ENCODE assay signal across 8 cellular contexts in genomic region chr11:45806937-45807791, GRCh38. TPM values are rescaled to one million over a fixed set of nuclear protein-coding genes. Genes with fewer than 3 reads are reported as not detected.
A peak's percentile ranks its signal among the peaks of the same experiment; 100 is the strongest.
DNase-seq lines count a peak whose midpoint lies in the region; ATAC-seq, FAIRE-seq and TF ChIP-seq lines count a peak whose summit lies in the region.
"Had no signal": no experiment of that assay in that cellular context is flagged by ENCODE, and none has a peak within 500 bp of the region (broad histone marks: within the 10 kb centered on the region; RNA-seq: fewer than 3 reads in every experiment).

No MANE protein-coding gene starts in this region.

- no peak overlapping the region for H3K27ac ChIP-seq in OCI-LY1 (ENCODE audit: low read depth, low read length, poor library complexity, severe bottlenecking)
- H3K27ac ChIP-seq in duodenal mucosa (ENCODE audit: low read depth, low read length) = no peak overlapping the region

- no peak overlapping the region for H3K27ac Mint-ChIP-seq in progenitor cell of endocrine pancreas

- peak overlapping the region; percentile 90 for H3K4me3 Mint-ChIP-seq in progenitor cell of endocrine pancreas (ENCODE audit: low read depth)

- H3K4me3 ChIP-seq in OCI-LY1 (ENCODE audit: low read depth, low read length, poor library complexity, severe bottlenecking) = peak overlapping the region; percentile 80
- H3K4me3 ChIP-seq in duodenal mucosa (ENCODE audit: low read depth in 1 of 2, low read length in 2 of 2) = peak overlapping the region; percentile 93 to 97
- no peak overlapping the region for H3K4me3 ChIP-seq in BE2C (ENCODE audit: low read depth, low read length)

- H3K4me1 ChIP-seq in OCI-LY1 (ENCODE audit: insufficient read depth, low read length, severe bottlenecking) (peaks cover 25% of the 10 kb centered on the region), duodenal mucosa (ENCODE audit: control insufficient read depth in 1 of 2, insufficient read depth in 2 of 2, low read length in 2 of 2) (peaks cover 33 to 34% of the 10 kb centered on the region in 2 donors), BE2C (no peaks in the 10 kb centered on the region)

- H3K4me2 ChIP-seq in OCI-LY1 (ENCODE audit: low read length) = peak overlapping the region; percentile 99

- no peak for ATAC-seq in GM18498 (IDR thresholded peaks at IDR 0.05; ENCODE audit: unreplicated experiment)
- no peak for ATAC-seq in HG02973 (IDR thresholded peaks at IDR 0.05; ENCODE audit: unreplicated experiment)

- TF ChIP-seq POLR2A in GM12891 (IDR thresholded peaks at IDR 0.05; ENCODE audit: low read depth, low read length) = no peak

- no peak overlapping the region for H2AFZ ChIP-seq in OCI-LY1 (ENCODE audit: low read length)

- no peaks in the 10 kb centered on the region for H3K9me2 ChIP-seq in OCI-LY1 (ENCODE audit: low read depth, low read length)

- H4K20me1 ChIP-seq in OCI-LY1 (ENCODE audit: insufficient read depth, low read length) = no peaks in the 10 kb centered on the region

- H3K27me3 ChIP-seq in OCI-LY1 (ENCODE audit: insufficient read depth, low read length) (no peaks in the 10 kb centered on the region), duodenal mucosa (ENCODE audit: control insufficient read depth in 1 of 2, insufficient read depth in 2 of 2, low read length in 2 of 2) (no peaks in the 10 kb centered on the region), BE2C (no peaks in the 10 kb centered on the region)

- H3K9me3 ChIP-seq in OCI-LY1 (ENCODE audit: low read length) = no peaks in the 10 kb centered on the region
- no peaks in the 10 kb centered on the region for H3K9me3 ChIP-seq in duodenal mucosa (ENCODE audit: control insufficient read depth in 1 of 2, low read length in 2 of 2)
- no peaks in the 10 kb centered on the region for H3K9me3 ChIP-seq in BE2C

- DNase-seq in GM12891 (ENCODE audit: insufficient read length, low spot score) (no peak), progenitor cell of endocrine pancreas (ENCODE audit: low spot score, unreplicated experiment) (no peak), BE2C (no peak)
- DNase-seq: NCI-H748 treated with DMSO at 0.1 percent for 48 hours had no signal

- TF ChIP-seq CTCF in OCI-LY1 (IDR thresholded peaks at IDR 0.05; ENCODE audit: low read length) (no peak), progenitor cell of endocrine pancreas (IDR thresholded peaks at IDR 0.05; ENCODE audit: unreplicated experiment) (no peak), BE2C (IDR thresholded peaks at IDR 0.05; ENCODE audit: low read depth, low read length) (no peak)

- peak overlapping the region; percentile 28; the same call in 1 of the 2 replicates for H3K9ac ChIP-seq in OCI-LY1 (ENCODE audit: low read length)
- H3K9ac ChIP-seq in duodenal mucosa (ENCODE audit: low read depth in 1 of 2, low read length in 2 of 2) = peak overlapping the region; percentile 21 to 87

- H3K79me2 ChIP-seq in OCI-LY1 (ENCODE audit: insufficient read depth, low read length) = no peaks in the 10 kb centered on the region

- no peaks in the 10 kb centered on the region for H3F3A ChIP-seq in OCI-LY1 (ENCODE audit: insufficient read depth, low read length)

- H3K9me3 Mint-ChIP-seq in progenitor cell of endocrine pancreas (ENCODE audit: low read depth) = no peaks in the 10 kb centered on the region

- H3K27me3 Mint-ChIP-seq in progenitor cell of endocrine pancreas = peaks cover 14% of the 10 kb centered on the region

- H3K36me3 ChIP-seq in OCI-LY1 (ENCODE audit: insufficient read depth, low read length) (peaks cover 8% of the 10 kb centered on the region), duodenal mucosa (ENCODE audit: control insufficient read depth in 1 of 2, insufficient read depth in 2 of 2, low read length in 2 of 2) (peaks cover 21 to 57% of the 10 kb centered on the region in 2 donors), BE2C (no peaks in the 10 kb centered on the region)

- no peak for FAIRE-seq in GM12891 (lab: Jason Lieb, UNC)

- peaks cover 13% of the 10 kb centered on the region for H3K4me1 Mint-ChIP-seq in progenitor cell of endocrine pancreas (ENCODE audit: low read depth)

- H3K36me3 Mint-ChIP-seq in progenitor cell of endocrine pancreas (ENCODE audit: insufficient read depth) = peaks cover 5% of the 10 kb centered on the region

TF ChIP-seq in GM12891, 5 proteins besides CTCF, POLR2A, EP300 and RAD21:
- no peak for TF ChIP-seq TAF1 (IDR thresholded peaks at IDR 0.05; ENCODE audit: low read depth, low read length)
- TF ChIP-seq SPI1 (IDR thresholded peaks at IDR 0.05; ENCODE audit: low read depth, low read length) = peak; percentile 88

RNA-seq across cellular contexts. Expression of gene SLC35C1, which starts 2.2 kb away (rescaled TPM):
- polyA plus RNA-seq in GM12891 (2012; ENCODE audit: low read depth, missing spikeins) = 4.0 TPM
- total RNA-seq in progenitor cell of endocrine pancreas = 12.8 and 14.0 TPM in 2 replicates
- 12.7 TPM for polyA plus RNA-seq in BE2C (2012; ENCODE audit: insufficient read depth, insufficient read length, low read depth)

RNA-seq across cellular contexts. Expression of gene CRY2, which starts 40.1 kb away (rescaled TPM):
- polyA plus RNA-seq in GM12891 (2012; ENCODE audit: low read depth, missing spikeins) = 5.2 TPM
- 34.1 and 34.8 TPM in 2 replicates for total RNA-seq in progenitor cell of endocrine pancreas
- 12.8 TPM for polyA plus RNA-seq in BE2C (2012; ENCODE audit: insufficient read depth, insufficient read length, low read depth)
